Comparison of ENCODE assay signal across 11 cellular contexts in the genomic region with DNA sequence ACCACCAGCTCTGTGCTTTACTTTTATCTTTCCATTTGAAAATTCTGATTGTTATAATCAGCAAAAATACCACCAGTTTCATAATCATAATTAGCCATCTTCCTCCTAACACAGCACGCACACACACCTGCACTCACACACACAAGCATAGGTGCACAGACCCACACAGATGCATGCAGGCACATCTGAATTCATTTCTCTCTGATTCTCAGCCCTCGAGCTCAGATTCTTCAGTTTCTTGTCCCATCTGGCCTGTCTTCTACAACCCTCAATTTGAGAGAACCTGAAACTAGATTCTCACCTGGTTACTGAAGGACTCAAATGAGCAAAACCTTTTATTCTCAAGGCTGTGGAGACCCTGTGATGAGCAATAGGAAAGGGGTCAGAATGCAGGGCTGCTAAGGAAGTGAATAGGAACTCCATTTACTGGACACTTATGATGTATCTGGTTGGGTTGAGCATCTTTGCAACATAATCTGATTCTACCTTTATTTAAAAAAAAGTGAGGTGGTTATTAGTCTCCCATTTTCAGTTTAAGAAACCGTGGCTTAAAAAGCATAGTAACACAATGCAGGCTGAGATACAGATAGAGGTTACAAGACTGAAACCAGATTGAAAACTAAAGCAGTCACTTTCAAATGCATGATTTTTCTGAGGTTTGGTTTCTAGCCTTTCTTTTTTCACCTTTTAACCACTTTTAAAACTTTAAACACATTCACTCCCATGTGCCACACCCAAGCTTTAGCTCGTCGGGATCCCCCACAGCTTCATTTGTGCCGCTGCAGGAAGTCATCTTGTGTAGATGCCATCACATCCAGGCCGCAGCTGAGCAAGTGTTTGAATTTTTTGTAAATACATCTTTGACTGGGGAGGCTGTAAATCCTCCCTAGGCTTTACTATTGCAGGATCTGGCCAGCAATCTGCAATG. TPM values are rescaled to one million over a fixed set of nuclear protein-coding genes. Genes with fewer than 3 reads are reported as not detected.
A peak's percentile ranks its signal among the peaks of the same experiment; 100 is the strongest.
DNase-seq lines count a peak whose midpoint lies in the region; ATAC-seq and TF ChIP-seq lines count a peak whose summit lies in the region.
"Had no signal": no experiment of that assay in that cellular context is flagged by ENCODE, and none has a peak within 500 bp of the region (broad histone marks: within the 10 kb centered on the region; RNA-seq: fewer than 3 reads in every experiment).

No MANE protein-coding gene starts in this region.

- H3K4me3 Mint-ChIP-seq in CD8-positive, alpha-beta memory T cell = peak overlapping the region; percentile 37 to 87 (median 75)
- H3K4me3 Mint-ChIP-seq in activated T-cell treated with anti-CD3 and anti-CD28 coated beads, Interleukin-2, amount 50 U/mL, for 72 hours = peak overlapping the region; percentile 46 to 56
- H3K4me3 Mint-ChIP-seq in natural killer cell treated with Interleukin-12 subunit alpha and Interleukin-12 subunit beta and Interleukin-15 and Interleukin-18, amount 100 ng/mL, for 72 hours = peak overlapping the region; percentile 47

- DNase-seq in CD8-positive, alpha-beta memory T cell = peak; percentile 37 to 87 (median 80)
- peak; percentile 44 for DNase-seq in MM.1S
- DNase-seq in activated T-cell treated with anti-CD3 and anti-CD28 coated beads, Interleukin-2, amount 50 U/mL, for 72 hours = peak; percentile 64 to 77
- no peak for DNase-seq in natural killer cell treated with Interleukin-12 subunit alpha and Interleukin-12 subunit beta and Interleukin-15 and Interleukin-18, amount 100 ng/mL, for 72 hours (ENCODE audit: low spot score)
- DNase-seq in Karpas-422 = no peak
- no peak for DNase-seq in Peyer's patch
- no peak for DNase-seq in ACHN
- DNase-seq in NCI-H446 (lab: John Stamatoyannopoulos, UW) = no peak
- DNase-seq: BE2C; dorsolateral prefrontal cortex; NK-92 treated with Interleukin-12 subunit alpha and Interleukin-12 subunit beta, amount 100 ng/mL, for 24 hours had no signal

- peak overlapping the region; percentile 92 to 99 (median 98) for H3K27ac Mint-ChIP-seq in CD8-positive, alpha-beta memory T cell
- H3K27ac Mint-ChIP-seq in activated T-cell treated with anti-CD3 and anti-CD28 coated beads, Interleukin-2, amount 50 U/mL, for 72 hours = peak overlapping the region; percentile 41
- peak overlapping the region in 1 of 2 donors; percentile 22 for H3K27ac Mint-ChIP-seq in natural killer cell treated with Interleukin-12 subunit alpha and Interleukin-12 subunit beta and Interleukin-15 and Interleukin-18, amount 100 ng/mL, for 72 hours

- no peaks in the 10 kb centered on the region for H3K36me3 ChIP-seq in CD8-positive, alpha-beta memory T cell (ENCODE audit: insufficient read depth, low read length)
- H3K36me3 ChIP-seq in MM.1S (replicated peaks; ENCODE audit: insufficient read depth, low read length) (no peaks in the 10 kb centered on the region), Karpas-422 (ENCODE audit: insufficient read depth, low read length) (no peaks in the 10 kb centered on the region), Peyer's patch (no peaks in the 10 kb centered on the region)
- H3K36me3 ChIP-seq: BE2C had no signal

- H3K36me3 Mint-ChIP-seq in CD8-positive, alpha-beta memory T cell = peaks cover 3 to 24% (median 5%) of the 10 kb centered on the region in 3 donors
- H3K36me3 Mint-ChIP-seq in activated T-cell treated with anti-CD3 and anti-CD28 coated beads, Interleukin-2, amount 50 U/mL, for 72 hours (ENCODE audit: insufficient read depth in 2 of 2) = peaks cover 7 to 11% of the 10 kb centered on the region in 2 donors
- peaks cover 13% of the 10 kb centered on the region for H3K36me3 Mint-ChIP-seq in natural killer cell treated with Interleukin-12 subunit alpha and Interleukin-12 subunit beta and Interleukin-15 and Interleukin-18, amount 100 ng/mL, for 72 hours

- TF ChIP-seq CTCF in MM.1S (IDR thresholded peaks at IDR 0.05; ENCODE audit: low read length) (no peak), Peyer's patch (IDR thresholded peaks at IDR 0.05) (no peak)

- H2AFZ ChIP-seq in MM.1S (ENCODE audit: low read length) (no peak overlapping the region), Karpas-422 (ENCODE audit: low read length) (no peak overlapping the region)

- H3K9me3 ChIP-seq in CD8-positive, alpha-beta memory T cell (ENCODE audit: low read length) = peaks cover 4% of the 10 kb centered on the region
- H3K9me3 ChIP-seq in MM.1S (replicated peaks; ENCODE audit: insufficient read depth, low read length) = no peaks in the 10 kb centered on the region
- peaks cover 4% of the 10 kb centered on the region; the same call in 1 of the 2 replicates for H3K9me3 ChIP-seq in Karpas-422 (ENCODE audit: low read length)
- no peaks in the 10 kb centered on the region for H3K9me3 ChIP-seq in Peyer's patch
- H3K9me3 ChIP-seq: BE2C had no signal

- no peak overlapping the region for H3K9ac ChIP-seq in MM.1S (ENCODE audit: low read length)
- H3K9ac ChIP-seq in Karpas-422 (ENCODE audit: low read length) = no peak overlapping the region

- peak overlapping the region; percentile 27; the same call in 1 of the 2 replicates for H3K4me2 ChIP-seq in MM.1S (ENCODE audit: low read depth, low read length)
- no peak overlapping the region for H3K4me2 ChIP-seq in Karpas-422 (ENCODE audit: low read depth, low read length, poor library complexity, severe bottlenecking)

- POLR2A ChIA-PET in CD8-positive, alpha-beta memory T cell (lab: Charles Lee) = interaction anchor here (1.1 to 1.3 kb wide), 2 partner anchors 33 to 347 kb away, joined by 3 to 11 read pairs; a partner anchor contains a TSS

- H3K9me2 ChIP-seq in MM.1S (replicated peaks; ENCODE audit: insufficient read depth, low read length) (no peaks in the 10 kb centered on the region), Karpas-422 (replicated peaks; ENCODE audit: insufficient read depth, low read length) (no peaks in the 10 kb centered on the region)

- H3K79me2 ChIP-seq in MM.1S (ENCODE audit: low read length) (no peaks in the 10 kb centered on the region), Karpas-422 (ENCODE audit: low read length) (no peaks in the 10 kb centered on the region)

- peak overlapping the region; percentile 7 for H3K27ac ChIP-seq in CD8-positive, alpha-beta memory T cell (ENCODE audit: low read depth, low read length)
- H3K27ac ChIP-seq in MM.1S (ENCODE audit: low read length) = no peak overlapping the region
- no peak overlapping the region for H3K27ac ChIP-seq in Karpas-422 (ENCODE audit: low read length)
- H3K27ac ChIP-seq in Peyer's patch = no peak overlapping the region
- H3K27ac ChIP-seq: dorsolateral prefrontal cortex had no signal

- H4K20me1 ChIP-seq in MM.1S (ENCODE audit: insufficient read depth, low read length) (no peaks in the 10 kb centered on the region), Karpas-422 (ENCODE audit: insufficient read depth, low read depth, low read length) (no peaks in the 10 kb centered on the region)

- in situ Hi-C loops in ACHN (cut with HindIII; ENCODE audit: low pct_ligation_motif_present, low pct_unique_long_range_greater_than_20kb, low sequenced_read_pairs) = no loop called here

- peak overlapping the region; percentile 25 for H3K4me3 ChIP-seq in CD8-positive, alpha-beta memory T cell (ENCODE audit: low read length)
- H3K4me3 ChIP-seq in MM.1S (ENCODE audit: low read length) (no peak overlapping the region), Karpas-422 (ENCODE audit: low read length) (no peak overlapping the region), Peyer's patch (no peak overlapping the region)
- H3K4me3 ChIP-seq: dorsolateral prefrontal cortex had no signal

- peaks cover 9% of the 10 kb centered on the region for H3F3A ChIP-seq in MM.1S (ENCODE audit: insufficient read depth, low read length)

- H3K27me3 Mint-ChIP-seq in CD8-positive, alpha-beta memory T cell = no peaks in the 10 kb centered on the region
- H3K27me3 Mint-ChIP-seq in activated T-cell treated with anti-CD3 and anti-CD28 coated beads, Interleukin-2, amount 50 U/mL, for 72 hours (ENCODE audit: low read depth) = peaks cover 28% of the 10 kb centered on the region
- H3K27me3 Mint-ChIP-seq in natural killer cell treated with Interleukin-12 subunit alpha and Interleukin-12 subunit beta and Interleukin-15 and Interleukin-18, amount 100 ng/mL, for 72 hours = peaks cover 5 to 16% of the 10 kb centered on the region in 2 donors

- peaks cover 10 to 24% (median 16%) of the 10 kb centered on the region in 5 donors for H3K9me3 Mint-ChIP-seq in CD8-positive, alpha-beta memory T cell
- H3K9me3 Mint-ChIP-seq in activated T-cell treated with anti-CD3 and anti-CD28 coated beads, Interleukin-2, amount 50 U/mL, for 72 hours = peaks cover 6% of the 10 kb centered on the region in 2 donors
- peaks cover 5% of the 10 kb centered on the region for H3K9me3 Mint-ChIP-seq in natural killer cell treated with Interleukin-12 subunit alpha and Interleukin-12 subunit beta and Interleukin-15 and Interleukin-18, amount 100 ng/mL, for 72 hours

- CTCF ChIA-PET in CD8-positive, alpha-beta memory T cell (lab: Charles Lee) = interaction anchor here (0.9 to 2.5 kb wide), 3 partner anchors 32 to 322 kb away, joined by 3 to 7 read pairs (median 3); a partner anchor contains a TSS

- no peaks in the 10 kb centered on the region for H3K27me3 ChIP-seq in CD8-positive, alpha-beta memory T cell (ENCODE audit: insufficient read depth, low read length, poor library complexity, severe bottlenecking)
- H3K27me3 ChIP-seq in MM.1S (replicated peaks; ENCODE audit: insufficient read depth, low read length) = peaks cover 40% of the 10 kb centered on the region
- H3K27me3 ChIP-seq in Karpas-422 (ENCODE audit: low read length) = no peaks in the 10 kb centered on the region
- H3K27me3 ChIP-seq in Peyer's patch = no peaks in the 10 kb centered on the region
- H3K27me3 ChIP-seq: dorsolateral prefrontal cortex had no signal

- peaks cover 63% of the 10 kb centered on the region for H3K4me1 ChIP-seq in CD8-positive, alpha-beta memory T cell (ENCODE audit: insufficient read depth, low read length)
- H3K4me1 ChIP-seq in MM.1S (ENCODE audit: low read length) = peaks cover 23% of the 10 kb centered on the region
- H3K4me1 ChIP-seq in Karpas-422 (ENCODE audit: low read length) = no peaks in the 10 kb centered on the region
- no peaks in the 10 kb centered on the region for H3K4me1 ChIP-seq in Peyer's patch
- H3K4me1 ChIP-seq: BE2C had no signal

- peaks cover 67 to 81% (median 73%) of the 10 kb centered on the region in 3 donors for H3K4me1 Mint-ChIP-seq in CD8-positive, alpha-beta memory T cell
- H3K4me1 Mint-ChIP-seq in activated T-cell treated with anti-CD3 and anti-CD28 coated beads, Interleukin-2, amount 50 U/mL, for 72 hours (ENCODE audit: low read depth) = peaks cover 56% of the 10 kb centered on the region
- H3K4me1 Mint-ChIP-seq in natural killer cell treated with Interleukin-12 subunit alpha and Interleukin-12 subunit beta and Interleukin-15 and Interleukin-18, amount 100 ng/mL, for 72 hours (ENCODE audit: low read depth in 2 of 2) = peaks cover 28 to 34% of the 10 kb centered on the region in 2 donors

- TF ChIP-seq POLR2A in Peyer's patch (IDR thresholded peaks at IDR 0.05) = no peak

- ATAC-seq in activated T-cell treated with anti-CD3 and anti-CD28 coated beads, Interleukin-2, amount 50 U/mL, for 72 hours (replicated peaks in 1 of 2) = peak; percentile 68 to 73
- ATAC-seq in natural killer cell treated with Interleukin-12 subunit alpha and Interleukin-12 subunit beta and Interleukin-15 and Interleukin-18, amount 100 ng/mL, for 72 hours = peak in 1 of 2 donors; percentile 58

RNA-seq across cellular contexts. Expression of a gene that starts 9.4 kb away (rescaled TPM):
- not detected for total RNA-seq in CD8-positive, alpha-beta memory T cell
- not detected for polyA plus RNA-seq in CD8-positive, alpha-beta memory T cell
- total RNA-seq in activated T-cell treated with anti-CD3 and anti-CD28 coated beads, Interleukin-2, amount 50 U/mL, for 72 hours = not detected
- total RNA-seq in natural killer cell treated with Interleukin-12 subunit alpha and Interleukin-12 subunit beta and Interleukin-15 and Interleukin-18, amount 100 ng/mL, for 72 hours = not detected
- not detected in 2 replicates for total RNA-seq in Karpas-422 (2014; rRNA removed; shearing (Covaris generic); ENCODE audit: low replicate concordance)
- not detected for total RNA-seq in Peyer's patch
- total RNA-seq: dorsolateral prefrontal cortex had no signal

RNA-seq across cellular contexts. Expression of a gene that starts 25.7 kb away (rescaled TPM):
- total RNA-seq in CD8-positive, alpha-beta memory T cell = not detected
- not detected for polyA plus RNA-seq in CD8-positive, alpha-beta memory T cell
- total RNA-seq in activated T-cell treated with anti-CD3 and anti-CD28 coated beads, Interleukin-2, amount 50 U/mL, for 72 hours = not detected
- not detected for total RNA-seq in natural killer cell treated with Interleukin-12 subunit alpha and Interleukin-12 subunit beta and Interleukin-15 and Interleukin-18, amount 100 ng/mL, for 72 hours
- 1.6 TPM in 1 of 2 replicates, not detected in the other for total RNA-seq in Karpas-422 (2014; rRNA removed; shearing (Covaris generic); ENCODE audit: low replicate concordance)
- total RNA-seq in Peyer's patch = not detected
- total RNA-seq: dorsolateral prefrontal cortex had no signal

RNA-seq across cellular contexts. Expression of a gene that starts 28.4 kb away (rescaled TPM):
- total RNA-seq in CD8-positive, alpha-beta memory T cell = not detected
- polyA plus RNA-seq in CD8-positive, alpha-beta memory T cell = not detected
- total RNA-seq in activated T-cell treated with anti-CD3 and anti-CD28 coated beads, Interleukin-2, amount 50 U/mL, for 72 hours = not detected
- not detected for total RNA-seq in natural killer cell treated with Interleukin-12 subunit alpha and Interleukin-12 subunit beta and Interleukin-15 and Interleukin-18, amount 100 ng/mL, for 72 hours
- total RNA-seq in Karpas-422 (2014; rRNA removed; shearing (Covaris generic); ENCODE audit: low replicate concordance) = not detected in 2 replicates
- not detected for total RNA-seq in Peyer's patch

RNA-seq across cellular contexts. Expression of a gene that starts 32.1 kb away (rescaled TPM):
- not detected for total RNA-seq in CD8-positive, alpha-beta memory T cell
- polyA plus RNA-seq in CD8-positive, alpha-beta memory T cell = 0.58 TPM
- total RNA-seq in activated T-cell treated with anti-CD3 and anti-CD28 coated beads, Interleukin-2, amount 50 U/mL, for 72 hours = not detected
- total RNA-seq in natural killer cell treated with Interleukin-12 subunit alpha and Interleukin-12 subunit beta and Interleukin-15 and Interleukin-18, amount 100 ng/mL, for 72 hours = not detected
- total RNA-seq in Karpas-422 (2014; rRNA removed; shearing (Covaris generic); ENCODE audit: low replicate concordance) = not detected in 2 replicates
- total RNA-seq in Peyer's patch = not detected
- total RNA-seq: dorsolateral prefrontal cortex had no signal

RNA-seq across cellular contexts. Expression of a gene that starts 38.5 kb away (rescaled TPM):
- not detected for total RNA-seq in CD8-positive, alpha-beta memory T cell
- polyA plus RNA-seq in CD8-positive, alpha-beta memory T cell = 0.22 TPM
- total RNA-seq in activated T-cell treated with anti-CD3 and anti-CD28 coated beads, Interleukin-2, amount 50 U/mL, for 72 hours = not detected
- not detected for total RNA-seq in natural killer cell treated with Interleukin-12 subunit alpha and Interleukin-12 subunit beta and Interleukin-15 and Interleukin-18, amount 100 ng/mL, for 72 hours
- not detected in 2 replicates for total RNA-seq in Karpas-422 (2014; rRNA removed; shearing (Covaris generic); ENCODE audit: low replicate concordance)
- not detected for total RNA-seq in Peyer's patch
- total RNA-seq: dorsolateral prefrontal cortex had no signal

Comparison
In these comparisons a context has a peak if more than half of its experiments do, and no peak if none do; other contexts are left out.
1. DNase-seq: peak in CD8-positive, alpha-beta memory T cell (5 of 5), MM.1S (single experiment) and activated T-cell treated with anti-CD3 and anti-CD28 coated beads, Interleukin-2, amount 50 U/mL, for 72 hours (2 of 2); none in natural killer cell treated with Interleukin-12 subunit alpha and Interleukin-12 subunit beta and Interleukin-15 and Interleukin-18, amount 100 ng/mL, for 72 hours (single experiment), Karpas-422 (single experiment), Peyer's patch (0 of 3), ACHN (single experiment) and NCI-H446 (0 of 2).
2. Peak in every context shown above with its lines, with median percentiles within 50 percentile points of each other: H3K4me3 Mint-ChIP-seq.